28 cellular contexts compared by ENCODE assay signal in genomic region chr6:47080083-47080596, GRCh38. TPM values are rescaled to one million over a fixed set of nuclear protein-coding genes. Genes with fewer than 3 reads are reported as not detected.
"Had no signal": no experiment of that assay in that cellular context is flagged by ENCODE, and none has a peak within 500 bp of the region (broad histone marks: within the 10 kb centered on the region; RNA-seq: fewer than 3 reads in every experiment).

No MANE protein-coding gene starts in this region.

- H3K9me3 ChIP-seq: esophagus squamous epithelium, gastroesophageal sphincter had no signal

- ATAC-seq: activated CD4-positive, CD25-positive, alpha-beta regulatory T cell treated with anti-CD3 and anti-CD28 coated beads, Interleukin-2, amount 50 U/mL, for 24 hours; activated CD8-positive, alpha-beta T cell treated with anti-CD3 and anti-CD28 coated beads for 36 hours; activated T-cell treated with anti-CD3 and anti-CD28 coated beads, Interleukin-2, amount 50 U/mL, for 4 hours; activated T-helper 17 cell treated with anti-CD3 and anti-CD28 coated beads, Interleukin-2, amount 50 U/mL, for 72 hours; effector memory CD8-positive, alpha-beta T cell; gastroesophageal sphincter; T-helper 17 cell had no signal

- H3K27ac ChIP-seq: brain microvascular endothelial cell, epithelial cell of prostate, esophagus squamous epithelium, gastroesophageal sphincter, WERI-Rb-1 had no signal

- H3K27me3 ChIP-seq: brain microvascular endothelial cell, gastroesophageal sphincter had no signal

- H3K36me3 ChIP-seq: brain microvascular endothelial cell, esophagus squamous epithelium, gastroesophageal sphincter, WERI-Rb-1 had no signal

- H3K4me3 ChIP-seq: esophagus squamous epithelium, gastroesophageal sphincter had no signal

- DNase-seq: activated B cell treated with CpG ODN at 0.5 μM for 24 hours; activated CD4-positive, alpha-beta T cell treated with anti-CD3 and anti-CD28 coated beads for 48 hours; activated CD4-positive, alpha-beta T cell treated with anti-CD3 and anti-CD28 coated beads, Interleukin-2, amount 50 U/mL, for 1 hour; activated CD4-positive, alpha-beta T cell treated with anti-CD3 and anti-CD28 coated beads, Interleukin-2, amount 50 U/mL, for 48 hours; activated CD8-positive, alpha-beta memory T cell treated with anti-CD3 and anti-CD28 coated beads for 24 hours; activated CD8-positive, alpha-beta T cell treated with anti-CD3 and anti-CD28 coated beads for 36 hours; activated effector memory CD4-positive, alpha-beta T cell treated with Interleukin-2 at 50 U/mL for 16 hours; activated gamma-delta T cell treated with Interleukin-2 at 50 U/mL for 16 hours; activated naive CD4-positive, alpha-beta T cell treated with anti-CD3 and anti-CD28 coated beads, Interleukin-2, amount 50 U/mL, for 16 hours; activated naive CD4-positive, alpha-beta T cell treated with Interleukin-2 at 50 U/mL for 16 hours; activated T-cell treated with anti-CD3 and anti-CD28 coated beads, Interleukin-2, amount 50 U/mL, for 4 hours; amniotic stem cell; anterior cingulate cortex; brain microvascular endothelial cell; cortex of kidney; effector CD4-positive, alpha-beta T cell; effector memory CD8-positive, alpha-beta T cell; esophagus squamous epithelium; foreskin melanocyte; T-helper 1 cell; T-helper 17 cell; T1000; WERI-Rb-1 had no signal

RNA-seq across cellular contexts. Expression of gene ADGRF1, which starts 38.0 kb away (rescaled TPM):
- polyA plus RNA-seq: fibroblast of lung had no signal
